9 cellular contexts compared by ENCODE assay signal in the genomic region with DNA sequence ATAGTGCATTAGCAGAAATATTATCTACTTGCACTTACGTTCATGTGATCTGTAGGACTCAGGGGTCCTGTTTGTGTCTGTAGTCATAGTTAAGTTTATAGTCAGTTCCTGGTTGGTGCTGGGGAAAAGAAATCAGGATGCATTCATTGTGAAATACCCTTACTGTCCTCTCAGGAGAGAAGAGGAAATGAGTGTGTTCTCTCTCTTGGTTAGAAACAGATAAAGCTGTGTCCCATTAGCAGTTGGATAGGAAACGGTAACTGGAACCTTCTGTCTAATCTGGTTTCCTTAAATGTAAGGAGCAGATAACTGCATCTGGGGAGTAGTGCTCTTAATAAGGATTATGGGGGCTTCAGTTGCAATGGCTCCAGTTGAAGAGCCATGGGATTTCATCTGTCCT. TPM values are rescaled to one million over a fixed set of nuclear protein-coding genes. Genes with fewer than 3 reads are reported as not detected.
A peak's percentile ranks its signal among the peaks of the same experiment; 100 is the strongest.
DNase-seq lines count a peak whose midpoint lies in the region; ATAC-seq, FAIRE-seq and TF ChIP-seq lines count a peak whose summit lies in the region.
"Had no signal": no experiment of that assay in that cellular context is flagged by ENCODE, and none has a peak within 500 bp of the region (broad histone marks: within the 10 kb centered on the region; RNA-seq: fewer than 3 reads in every experiment).

No MANE protein-coding gene starts in this region.

- no peak for TF ChIP-seq RAD21 in K562 (CRISPR knock-in tag; conservative IDR thresholded peaks at IDR 0.05 in 1 of 2, IDR thresholded peaks at IDR 0.05 in 1 of 2)

- no peaks in the 10 kb centered on the region for H3K9me3 ChIP-seq in BLaER1 treated with 17β-estradiol and CSF1 and Interleukin-3, amounts not matched to agents 10 nM and 100 nM (replicated peaks in 1 of 11)
- H3K9me3 ChIP-seq in K562 (replicated peaks; ENCODE audit: control insufficient read depth, insufficient read depth, low read depth, low read length) (no peaks in the 10 kb centered on the region), right lobe of liver (no peaks in the 10 kb centered on the region)

- H3K9ac ChIP-seq in BLaER1 treated with 17β-estradiol and CSF1 and Interleukin-3, amounts not matched to agents 10 nM and 100 nM, result peak overlapping the region; percentile 38 to 80 (median 76); a peak in 20 of 22 replicates
- H3K9ac ChIP-seq in K562 (ENCODE audit: insufficient read depth in 1 of 2, low read depth in 2 of 2, low read length in 2 of 2), result no peak overlapping the region

- FAIRE-seq in K562 (lab: Jason Lieb, UNC) (no peak), urothelium cell line (lab: Jason Lieb, UNC) (no peak)
- FAIRE-seq: G401.6 had no signal

- H3K36me3 ChIP-seq in BLaER1 treated with 17β-estradiol and CSF1 and Interleukin-3, amounts not matched to agents 10 nM and 100 nM, result peaks cover 0 to 4% (median 0%) of the 10 kb centered on the region in 11 experiments; a peak in 4 of 22 replicates
- H3K36me3 ChIP-seq in K562 (ENCODE audit: control insufficient read depth, insufficient read depth, low read length) (no peaks in the 10 kb centered on the region), right lobe of liver (no peaks in the 10 kb centered on the region)

- peak; percentile 73; the same call in 1 of the 2 replicates for TF ChIP-seq EP300 in K562 (IDR thresholded peaks at IDR 0.05; ENCODE audit: low read length)

- H4K20me1 ChIP-seq in BLaER1 treated with 17β-estradiol and CSF1 and Interleukin-3, amounts not matched to agents 10 nM and 100 nM, result no peaks in the 10 kb centered on the region
- no peaks in the 10 kb centered on the region for H4K20me1 ChIP-seq in K562 (replicated peaks; ENCODE audit: control insufficient read depth, insufficient read depth, low read length)

- TF ChIP-seq CTCF in K562 (IDR thresholded peaks at IDR 0.05 in 2 of 3, conservative IDR thresholded peaks at IDR 0.05 in 1 of 3; ENCODE audit: insufficient read depth in 2 of 3, low read depth in 1 of 3, low read length in 3 of 3) (no peak), right lobe of liver (IDR thresholded peaks at IDR 0.05) (no peak)

- peak overlapping the region; percentile 73 to 97 (median 91); a peak in 21 of 22 replicates for H3K27ac ChIP-seq in BLaER1 treated with 17β-estradiol and CSF1 and Interleukin-3, amounts not matched to agents 10 nM and 100 nM
- H3K27ac ChIP-seq in K562 (ENCODE audit: extremely low read depth, low read depth, low read length) (peak overlapping the region; percentile 50; the same call in 1 of the 3 replicates), right lobe of liver (peak overlapping the region; percentile 11 to 64 (median 14))

- no peaks in the 10 kb centered on the region for H3K27me3 ChIP-seq in BLaER1 treated with 17β-estradiol and CSF1 and Interleukin-3, amounts not matched to agents 10 nM and 100 nM
- no peaks in the 10 kb centered on the region for H3K27me3 ChIP-seq in K562 (ENCODE audit: control insufficient read depth in 2 of 2, insufficient read depth in 2 of 2, low read length in 2 of 2)
- H3K27me3 ChIP-seq in right lobe of liver, result no peaks in the 10 kb centered on the region

- peak overlapping the region in 5 of 10 experiments; percentile 23 to 35 (median 24); a peak in 7 of 20 replicates for H3K4me3 ChIP-seq in BLaER1 treated with 17β-estradiol and CSF1 and Interleukin-3, amounts not matched to agents 10 nM and 100 nM
- H3K4me3 ChIP-seq in K562, result no peak overlapping the region
- no peak overlapping the region for H3K4me3 ChIP-seq in right lobe of liver

- BruUV-seq in K562 (replicated peaks; lab: Mats Ljungman, UMichigan), result no TSS peak

- intact Hi-C loops in K562 (cut with micrococcal nuclease), result no loop called here
- intact Hi-C loops in right lobe of liver (cut with DNase I), result no loop called here

- H3K79me2 ChIP-seq in K562 (ENCODE audit: control insufficient read depth, insufficient read depth, low read length), result peaks cover 9% of the 10 kb centered on the region; the same call in 2 of the 3 replicates

- no peak for TF ChIP-seq POLR2A in K562 (conservative IDR thresholded peaks at IDR 0.05)
- TF ChIP-seq POLR2A in right lobe of liver (IDR thresholded peaks at IDR 0.05), result peak; percentile 42

- H3K9me1 ChIP-seq in K562 (ENCODE audit: control insufficient read depth, insufficient read depth, low read length), result no peaks in the 10 kb centered on the region

- in situ Hi-C loops in K562 (cut with MboI), result no loop called here

- H2AFZ ChIP-seq in K562 (ENCODE audit: low read depth, low read length), result no peak overlapping the region

- H3K4me1 ChIP-seq in BLaER1 treated with 17β-estradiol and CSF1 and Interleukin-3, amounts not matched to agents 10 nM and 100 nM, result peaks cover 72 to 99% (median 89%) of the 10 kb centered on the region in 10 experiments
- H3K4me1 ChIP-seq in K562 (replicated peaks in 1 of 2; ENCODE audit: control insufficient read depth in 2 of 2, insufficient read depth in 2 of 2, low read length in 2 of 2), result peaks cover 24 to 44% of the 10 kb centered on the region in 2 experiments
- H3K4me1 ChIP-seq in right lobe of liver, result no peaks in the 10 kb centered on the region

- CTCF ChIA-PET in K562 (lab: Yijun Ruan, JAX; ENCODE audit: low intra/inter-chr PET ratio), result no interaction called here

- DNase-seq in Kasumi-1 (lab: John Stamatoyannopoulos, UW), result peak; percentile 99
- DNase-seq in K562 (ENCODE audit: extremely low read depth in 1 of 4, low spot score in 3 of 4), result peak in 1 of 4 experiments; percentile 50
- DNase-seq in right lobe of liver, result no peak
- DNase-seq in HPDE6-E6E7 (ENCODE audit: extremely low spot score), result no peak
- DNase-seq in NCI-H2081 (lab: John Stamatoyannopoulos, UW), result no peak
- no peak for DNase-seq in cerebellar nuclear complex (lab: John Stamatoyannopoulos, UW)
- DNase-seq in urothelium cell line (ENCODE audit: low spot score), result no peak

- POLR2A ChIA-PET in K562 (lab: Yijun Ruan, JAX), result interaction anchor here (0.6 to 2.9 kb wide), 2 partner anchors 9 to 1417 kb away, joined by 3 to 14 read pairs; a partner anchor contains a TSS

- peak overlapping the region; percentile 73 to 94 (median 81) for H3K4me2 ChIP-seq in BLaER1 treated with 17β-estradiol and CSF1 and Interleukin-3, amounts not matched to agents 10 nM and 100 nM
- H3K4me2 ChIP-seq in K562 (ENCODE audit: insufficient read depth, low read length), result no peak overlapping the region; the same call in 1 of the 2 replicates

- 6% methylated on average over 2 of the region's 2 CpGs for WGBS in K562 (ENCODE audit: insufficient coverage, low coverage, missing lambda C conversion rate)
- WGBS in right lobe of liver (ENCODE audit: insufficient coverage, low coverage, low lambda C conversion rate, missing lambda C conversion rate), result 55% methylated on average over 2 of the region's 2 CpGs

- peak; percentile 16; the same call in 2 of the 3 replicates for ATAC-seq in K562
- ATAC-seq in right lobe of liver, result peak; percentile 71 to 88 (median 82)

TF ChIP-seq in K562, 482 proteins besides CTCF, POLR2A, EP300 and RAD21 (continues in another document):
- TF ChIP-seq MTF1 (CRISPR knock-in tag; IDR thresholded peaks at IDR 0.05; ENCODE audit: borderline replicate concordance) (no peak), TOE1 (IDR thresholded peaks at IDR 0.05; ENCODE audit: borderline replicate concordance) (no peak), TOE1 (CRISPR knock-in tag; IDR thresholded peaks at IDR 0.05; ENCODE audit: borderline replicate concordance, low read depth) (no peak), TAL1 (IDR thresholded peaks at IDR 0.05) (peak; percentile 59; the same call in 1 of the 2 replicates), ZNF668 (CRISPR knock-in tag; IDR thresholded peaks at IDR 0.05) (no peak)

RNA-seq across cellular contexts. Expression of a gene that starts 8.9 kb away (rescaled TPM):
- 59.4 and 127 TPM in 2 replicates for total RNA-seq in K562 (2011; cell fraction: chromatin; rRNA removed; ENCODE audit: low replicate concordance)
- 15.7 and 21.7 TPM in 2 replicates for total RNA-seq in K562 (2011; cell fraction: nucleolus; rRNA removed)
- 42.4 and 44.1 TPM in 2 replicates for total RNA-seq in K562 (2011; cell fraction: nucleoplasm; rRNA removed)
- total RNA-seq in K562 (2014; rRNA removed) (17.9 and 22.7 TPM in 2 replicates), K562 (2014; rRNA removed; fragmentation: Illumina TruSeq; extraction: Trizol) (24.5 and 25.4 TPM in 2 replicates), K562 (2015; rRNA removed; fragmentation: Illumina TruSeq; extraction: Trizol) (26.6 and 32.6 TPM in 2 replicates), K562 (2021) (23.8 and 26.1 TPM in 2 replicates), right lobe of liver (10 to 100 TPM; 13.4 to 20.6 (median 15.6) TPM)
- polyA plus RNA-seq in K562 (2011; rRNA removed) (36.7 and 38.7 TPM in 2 replicates), K562 (2014; fragmentation: Illumina TruSeq; extraction: Trizol) (17.5 and 25.0 TPM in 2 replicates), K562 (2014; fragmentation: Nextera tagmentation; extraction: Ambion mirVana) (10 to 100 TPM; 21.6 to 29.6 TPM), K562 (2014; rRNA removed) (17.4 and 28.8 TPM in 2 replicates)
- polyA plus RNA-seq in K562 (2011; cell fraction: cytosol; rRNA removed), result 17.0 and 20.6 TPM in 2 replicates
- 24.8 and 39.9 TPM in 2 replicates for polyA plus RNA-seq in K562 (2011; cell fraction: nucleus; rRNA removed)
- polyA plus RNA-seq in K562 (2012), result 17.8 and 30.1 TPM in 2 replicates
- 56.5 and 97.6 TPM in 2 replicates for polyA minus RNA-seq in K562 (2011; rRNA and poly(A)+ RNA removed)
- 11.2 and 20.3 TPM in 2 replicates for polyA minus RNA-seq in K562 (2011; cell fraction: cytosol; rRNA and poly(A)+ RNA removed)
- polyA minus RNA-seq in K562 (2011; cell fraction: nucleus; rRNA and poly(A)+ RNA removed), result 25.3 and 52.1 TPM in 2 replicates

RNA-seq across cellular contexts. Expression of a gene that starts 9.6 kb away (rescaled TPM):
- 77.5 and 254 TPM in 2 replicates for total RNA-seq in K562 (2011; cell fraction: chromatin; rRNA removed; ENCODE audit: low replicate concordance)
- 38.5 and 51.8 TPM in 2 replicates for total RNA-seq in K562 (2011; cell fraction: nucleolus; rRNA removed)
- 83.7 and 95.0 TPM in 2 replicates for total RNA-seq in K562 (2011; cell fraction: nucleoplasm; rRNA removed)
- 57.3 and 63.8 TPM in 2 replicates for total RNA-seq in K562 (2014; rRNA removed)
- 89.0 and 102 TPM in 2 replicates for total RNA-seq in K562 (2014; rRNA removed; fragmentation: Illumina TruSeq; extraction: Trizol)
- total RNA-seq in K562 (2015; rRNA removed; fragmentation: Illumina TruSeq; extraction: Trizol), result 93.6 and 110 TPM in 2 replicates
- 73.6 and 82.0 TPM in 2 replicates for total RNA-seq in K562 (2021)
- polyA plus RNA-seq in K562 (2011; rRNA removed), result 94.4 and 104 TPM in 2 replicates
- polyA plus RNA-seq in K562 (2011; cell fraction: cytosol; rRNA removed), result 23.4 and 61.8 TPM in 2 replicates
- polyA plus RNA-seq in K562 (2011; cell fraction: nucleus; rRNA removed), result 102 and 139 TPM in 2 replicates
- polyA plus RNA-seq in K562 (2012), result 34.8 and 35.9 TPM in 2 replicates
- 58.0 and 68.5 TPM in 2 replicates for polyA plus RNA-seq in K562 (2014; fragmentation: Illumina TruSeq; extraction: Trizol)
- 10 to 100 TPM; 22.6 to 24.6 TPM for polyA plus RNA-seq in K562 (2014; fragmentation: Nextera tagmentation; extraction: Ambion mirVana)
- polyA plus RNA-seq in K562 (2014; rRNA removed), result 47.2 and 53.6 TPM in 2 replicates
- polyA minus RNA-seq in K562 (2011; rRNA and poly(A)+ RNA removed), result 211 and 286 TPM in 2 replicates
- polyA minus RNA-seq in K562 (2011; cell fraction: cytosol; rRNA and poly(A)+ RNA removed), result 54.7 and 83.7 TPM in 2 replicates
- 128 and 283 TPM in 2 replicates for polyA minus RNA-seq in K562 (2011; cell fraction: nucleus; rRNA and poly(A)+ RNA removed)
- 10 to 100 TPM; 12.6 to 24.6 (median 14.6) TPM for total RNA-seq in right lobe of liver

Comparison
In these comparisons a context has a peak if more than half of its experiments do, and no peak if none do; other contexts are left out.
1. H3K27ac ChIP-seq: peak in every context shown above with its lines; median percentile 91 in BLaER1 treated with 17β-estradiol and CSF1 and Interleukin-3, amounts not matched to agents 10 nM and 100 nM; 50 in K562; 14 in right lobe of liver.
2. H3K9ac ChIP-seq: peak in BLaER1 treated with 17β-estradiol and CSF1 and Interleukin-3, amounts not matched to agents 10 nM and 100 nM (11 of 11); none in K562 (0 of 2).
3. DNase-seq: peak in Kasumi-1 (2 of 2); none in right lobe of liver (0 of 3), HPDE6-E6E7 (single experiment), NCI-H2081 (0 of 2), cerebellar nuclear complex (0 of 2) and urothelium cell line (single experiment).